ENCODE assay signal across 20 cellular contexts in genomic region chr14:39023939-39024871, GRCh38.
DNase-seq lines count a peak whose midpoint lies in the region; ATAC-seq and TF ChIP-seq lines count a peak whose summit lies in the region.
"Had no signal": no experiment of that assay in that cellular context is flagged by ENCODE, and none has a peak within 500 bp of the region (broad histone marks: within the 10 kb centered on the region; RNA-seq: fewer than 3 reads in every experiment).

No MANE protein-coding gene starts in this region.

- DNase-seq in activated CD4-positive, alpha-beta T cell treated with anti-CD3 and anti-CD28 coated beads, Interleukin-2, amount 10 ng/mL, durations not matched to agents 24 days and 14 days = peak; percentile 34
- no peak for DNase-seq in activated CD4-positive, alpha-beta T cell treated with anti-CD3 and anti-CD28 coated beads, Interleukin-2, amount 10 ng/mL, durations not matched to agents 7 days and 5 days
- DNase-seq in NCI-H345 treated with DMSO at 0.1 percent for 48 hours (lab: John Stamatoyannopoulos, UW; ENCODE audit: unreplicated experiment) (peak; percentile 32), glutamatergic neuron (no peak), ureter (ENCODE audit: low spot score) (no peak), esophagus squamous epithelium (lab: John Stamatoyannopoulos, UW) (no peak)
- no peak for DNase-seq in CD8-positive, alpha-beta memory T cell
- DNase-seq: activated naive CD4-positive, alpha-beta T cell treated with anti-CD3 and anti-CD28 coated beads, Interleukin-2, amount 10 ng/mL, durations not matched to agents 7 days and 5 days; brain microvascular endothelial cell; Calu3; GOT3; hypothalamus; left ventricle myocardium inferior; naive thymus-derived CD8-positive, alpha-beta T cell; NCI-H187; PC-3; stimulated activated CD4-positive, alpha-beta T cell treated with anti-CD3 and anti-CD28 coated beads, Interleukin-2, amount 100 ng/mL, for 48 hours; upper lobe of left lung had no signal

- peaks cover 2% of the 10 kb centered on the region for H3K4me1 Mint-ChIP-seq in activated CD4-positive, alpha-beta T cell treated with anti-CD3 and anti-CD28 coated beads, Interleukin-2, amount 10 ng/mL, durations not matched to agents 24 days and 14 days
- peaks cover 3% of the 10 kb centered on the region for H3K4me1 Mint-ChIP-seq in activated CD4-positive, alpha-beta T cell treated with anti-CD3 and anti-CD28 coated beads, Interleukin-2, amount 10 ng/mL, durations not matched to agents 7 days and 5 days
- peaks cover 33% of the 10 kb centered on the region for H3K4me1 Mint-ChIP-seq in glutamatergic neuron (ENCODE audit: low read depth, unreplicated experiment)
- no peaks in the 10 kb centered on the region for H3K4me1 Mint-ChIP-seq in CD8-positive, alpha-beta memory T cell
- H3K4me1 Mint-ChIP-seq: activated naive CD4-positive, alpha-beta T cell treated with anti-CD3 and anti-CD28 coated beads, Interleukin-2, amount 10 ng/mL, durations not matched to agents 7 days and 5 days had no signal

- no peaks in the 10 kb centered on the region for H3K9me3 ChIP-seq in esophagus squamous epithelium
- no peaks in the 10 kb centered on the region for H3K9me3 ChIP-seq in CD8-positive, alpha-beta memory T cell (ENCODE audit: low read length)
- H3K9me3 ChIP-seq: upper lobe of left lung had no signal

- intact Hi-C loops in activated CD4-positive, alpha-beta T cell treated with anti-CD3 and anti-CD28 coated beads, Interleukin-2, amount 10 ng/mL, durations not matched to agents 24 days and 14 days (cut with micrococcal nuclease) = no loop called here
- intact Hi-C loops in esophagus squamous epithelium (cut with DNase I) = no loop called here

- H3K4me3 Mint-ChIP-seq in activated CD4-positive, alpha-beta T cell treated with anti-CD3 and anti-CD28 coated beads, Interleukin-2, amount 10 ng/mL, durations not matched to agents 24 days and 14 days = no peak overlapping the region
- no peak overlapping the region for H3K4me3 Mint-ChIP-seq in activated CD4-positive, alpha-beta T cell treated with anti-CD3 and anti-CD28 coated beads, Interleukin-2, amount 10 ng/mL, durations not matched to agents 7 days and 5 days
- H3K4me3 Mint-ChIP-seq in glutamatergic neuron (ENCODE audit: unreplicated experiment) = peak overlapping the region; percentile 52
- no peak overlapping the region for H3K4me3 Mint-ChIP-seq in CD8-positive, alpha-beta memory T cell
- H3K4me3 Mint-ChIP-seq: activated naive CD4-positive, alpha-beta T cell treated with anti-CD3 and anti-CD28 coated beads, Interleukin-2, amount 10 ng/mL, durations not matched to agents 7 days and 5 days; naive thymus-derived CD8-positive, alpha-beta T cell had no signal

- CTCF ChIA-PET in activated CD4-positive, alpha-beta T cell treated with anti-CD3 and anti-CD28 coated beads, Interleukin-2, amount 10 ng/mL, durations not matched to agents 7 days and 5 days (lab: Charles Lee) = interaction anchor here (0.6 to 1.0 kb wide), 3 partner anchors 11 to 78 kb away, joined by 3 to 6 read pairs (median 3); no protein-coding TSS in a partner anchor
- CTCF ChIA-PET in CD8-positive, alpha-beta memory T cell (lab: Charles Lee) = interaction anchor here (1.0 to 1.3 kb wide), 2 partner anchors 9 to 11 kb away, joined by 3 read pairs; no protein-coding TSS in a partner anchor

- no peak for ATAC-seq in HG03520 (IDR thresholded peaks at IDR 0.05; ENCODE audit: unreplicated experiment)
- ATAC-seq: K562; naive thymus-derived CD8-positive, alpha-beta T cell; PC-3 had no signal

- H3K36me3 Mint-ChIP-seq in activated CD4-positive, alpha-beta T cell treated with anti-CD3 and anti-CD28 coated beads, Interleukin-2, amount 10 ng/mL, durations not matched to agents 24 days and 14 days (ENCODE audit: low read depth) = peaks cover 4% of the 10 kb centered on the region
- H3K36me3 Mint-ChIP-seq in activated CD4-positive, alpha-beta T cell treated with anti-CD3 and anti-CD28 coated beads, Interleukin-2, amount 10 ng/mL, durations not matched to agents 7 days and 5 days (ENCODE audit: low read depth) = peaks cover 3% of the 10 kb centered on the region
- no peaks in the 10 kb centered on the region for H3K36me3 Mint-ChIP-seq in glutamatergic neuron (ENCODE audit: unreplicated experiment)
- peaks cover under 1 to 8% (median 3%) of the 10 kb centered on the region in 3 donors for H3K36me3 Mint-ChIP-seq in CD8-positive, alpha-beta memory T cell

- no peak for TF ChIP-seq POLR2A in esophagus squamous epithelium (IDR thresholded peaks at IDR 0.05)

- no peak overlapping the region for H3K27ac ChIP-seq in esophagus squamous epithelium
- H3K27ac ChIP-seq in CD8-positive, alpha-beta memory T cell (ENCODE audit: low read depth, low read length) = no peak overlapping the region
- H3K27ac ChIP-seq: brain microvascular endothelial cell, left ventricle myocardium inferior, upper lobe of left lung had no signal

- H3K27ac Mint-ChIP-seq in activated CD4-positive, alpha-beta T cell treated with anti-CD3 and anti-CD28 coated beads, Interleukin-2, amount 10 ng/mL, durations not matched to agents 24 days and 14 days = no peak overlapping the region
- H3K27ac Mint-ChIP-seq in activated CD4-positive, alpha-beta T cell treated with anti-CD3 and anti-CD28 coated beads, Interleukin-2, amount 10 ng/mL, durations not matched to agents 7 days and 5 days = no peak overlapping the region
- peak overlapping the region; percentile 52 for H3K27ac Mint-ChIP-seq in glutamatergic neuron (ENCODE audit: unreplicated experiment)
- no peak overlapping the region for H3K27ac Mint-ChIP-seq in CD8-positive, alpha-beta memory T cell
- H3K27ac Mint-ChIP-seq: activated naive CD4-positive, alpha-beta T cell treated with anti-CD3 and anti-CD28 coated beads, Interleukin-2, amount 10 ng/mL, durations not matched to agents 7 days and 5 days had no signal

- TF ChIP-seq CTCF in glutamatergic neuron (IDR thresholded peaks at IDR 0.05; ENCODE audit: partially characterized antibody, unreplicated experiment) (no peak), esophagus squamous epithelium (IDR thresholded peaks at IDR 0.05) (no peak)

- no peaks in the 10 kb centered on the region for H3K27me3 ChIP-seq in esophagus squamous epithelium
- no peaks in the 10 kb centered on the region for H3K27me3 ChIP-seq in CD8-positive, alpha-beta memory T cell (ENCODE audit: insufficient read depth, low read length, poor library complexity, severe bottlenecking)
- H3K27me3 ChIP-seq: brain microvascular endothelial cell, upper lobe of left lung had no signal

- H3K36me3 ChIP-seq in esophagus squamous epithelium = no peaks in the 10 kb centered on the region
- no peaks in the 10 kb centered on the region for H3K36me3 ChIP-seq in CD8-positive, alpha-beta memory T cell (ENCODE audit: insufficient read depth, low read length)
- H3K36me3 ChIP-seq: left ventricle myocardium inferior, upper lobe of left lung had no signal

- H3K9me3 Mint-ChIP-seq in activated CD4-positive, alpha-beta T cell treated with anti-CD3 and anti-CD28 coated beads, Interleukin-2, amount 10 ng/mL, durations not matched to agents 24 days and 14 days = no peaks in the 10 kb centered on the region
- no peaks in the 10 kb centered on the region for H3K9me3 Mint-ChIP-seq in activated CD4-positive, alpha-beta T cell treated with anti-CD3 and anti-CD28 coated beads, Interleukin-2, amount 10 ng/mL, durations not matched to agents 7 days and 5 days
- H3K9me3 Mint-ChIP-seq in glutamatergic neuron (ENCODE audit: unreplicated experiment) = peaks cover 3% of the 10 kb centered on the region
- H3K9me3 Mint-ChIP-seq in CD8-positive, alpha-beta memory T cell = no peaks in the 10 kb centered on the region
- H3K9me3 Mint-ChIP-seq: activated naive CD4-positive, alpha-beta T cell treated with anti-CD3 and anti-CD28 coated beads, Interleukin-2, amount 10 ng/mL, durations not matched to agents 7 days and 5 days; naive thymus-derived CD8-positive, alpha-beta T cell had no signal

- H3K4me1 ChIP-seq in esophagus squamous epithelium = no peaks in the 10 kb centered on the region
- no peaks in the 10 kb centered on the region for H3K4me1 ChIP-seq in CD8-positive, alpha-beta memory T cell (ENCODE audit: insufficient read depth, low read length)
- H3K4me1 ChIP-seq: left ventricle myocardium inferior, upper lobe of left lung had no signal

- H3K27me3 Mint-ChIP-seq in activated CD4-positive, alpha-beta T cell treated with anti-CD3 and anti-CD28 coated beads, Interleukin-2, amount 10 ng/mL, durations not matched to agents 24 days and 14 days = no peaks in the 10 kb centered on the region
- H3K27me3 Mint-ChIP-seq in activated CD4-positive, alpha-beta T cell treated with anti-CD3 and anti-CD28 coated beads, Interleukin-2, amount 10 ng/mL, durations not matched to agents 7 days and 5 days = no peaks in the 10 kb centered on the region
- peaks cover 2% of the 10 kb centered on the region for H3K27me3 Mint-ChIP-seq in glutamatergic neuron (ENCODE audit: unreplicated experiment)
- no peaks in the 10 kb centered on the region for H3K27me3 Mint-ChIP-seq in CD8-positive, alpha-beta memory T cell
- H3K27me3 Mint-ChIP-seq: activated naive CD4-positive, alpha-beta T cell treated with anti-CD3 and anti-CD28 coated beads, Interleukin-2, amount 10 ng/mL, durations not matched to agents 7 days and 5 days; naive thymus-derived CD8-positive, alpha-beta T cell had no signal

- no peak overlapping the region for H3K4me3 ChIP-seq in esophagus squamous epithelium
- H3K4me3 ChIP-seq in CD8-positive, alpha-beta memory T cell (ENCODE audit: low read length) = no peak overlapping the region
- H3K4me3 ChIP-seq: K562, left ventricle myocardium inferior, upper lobe of left lung had no signal

- WGBS in esophagus squamous epithelium, 2 donors = 90 to 93% methylated on average over 12 of the region's 12 CpGs

- POLR2A ChIA-PET in activated CD4-positive, alpha-beta T cell treated with anti-CD3 and anti-CD28 coated beads, Interleukin-2, amount 10 ng/mL, durations not matched to agents 7 days and 5 days (lab: Charles Lee) = no interaction called here
- POLR2A ChIA-PET in CD8-positive, alpha-beta memory T cell (lab: Charles Lee) = no interaction called here

Comparison
In these comparisons a context has a peak if more than half of its experiments do, and no peak if none do; other contexts are left out.
1. DNase-seq: peak in activated CD4-positive, alpha-beta T cell treated with anti-CD3 and anti-CD28 coated beads, Interleukin-2, amount 10 ng/mL, durations not matched to agents 24 days and 14 days (single experiment) and NCI-H345 treated with DMSO at 0.1 percent for 48 hours (single experiment); none in activated CD4-positive, alpha-beta T cell treated with anti-CD3 and anti-CD28 coated beads, Interleukin-2, amount 10 ng/mL, durations not matched to agents 7 days and 5 days (single experiment), glutamatergic neuron (single experiment), ureter (single experiment), esophagus squamous epithelium (single experiment) and CD8-positive, alpha-beta memory T cell (0 of 5).